8 cellular contexts compared by ENCODE assay signal in genomic region chr2:96321230-96322103, GRCh38. TPM values are rescaled to one million over a fixed set of nuclear protein-coding genes. Genes with fewer than 3 reads are reported as not detected.
DNase-seq lines count a peak whose midpoint lies in the region; ATAC-seq and TF ChIP-seq lines count a peak whose summit lies in the region.

No MANE protein-coding gene starts in this region.

- no peak overlapping the region; the same call in 2 of the 3 replicates for H2BK15ac ChIP-seq in IMR-90 (ENCODE audit: low read depth, low read length)

- H3K9ac ChIP-seq in IMR-90 (ENCODE audit: low read depth, low read length), result peak overlapping the region; percentile 39

- H3K4me1 ChIP-seq in IMR-90 (ENCODE audit: control insufficient read depth, insufficient read depth, low read length) (no peaks in the 10 kb centered on the region; the same call in 1 of the 2 replicates), adrenal gland (replicated peaks in 1 of 2) (peaks cover 10 to 22% of the 10 kb centered on the region in 2 donors)

- no peak for TF ChIP-seq RAD21 in IMR-90 (IDR thresholded peaks at IDR 0.05; ENCODE audit: low read length)

- peak overlapping the region; percentile 95 for H2AFZ ChIP-seq in IMR-90 (replicated peaks; ENCODE audit: low read length, poor library complexity)

- H3K27ac ChIP-seq in IMR-90 (ENCODE audit: insufficient read depth, low read length), result no peak overlapping the region
- no peak overlapping the region for H3K27ac ChIP-seq in adrenal gland

- H3K4me3 ChIP-seq in IMR-90 (ENCODE audit: insufficient read depth, low read depth, low read length) (peak overlapping the region; percentile 63), adrenal gland (peak overlapping the region in 2 of 4 donors; percentile 36 to 50)

- peak overlapping the region; percentile 87 for H2AK9ac ChIP-seq in IMR-90 (replicated peaks; ENCODE audit: low read depth, low read length, poor library complexity)

- 0 out of 2 replicates have a peak overlapping the region, but pooled peaks have one; percentile 20 for H2AK5ac ChIP-seq in IMR-90 (ENCODE audit: low read depth, low read length)

- no peak overlapping the region for H2BK5ac ChIP-seq in IMR-90 (ENCODE audit: low read depth, low read length, poor library complexity, severe bottlenecking)

- H3K27me3 ChIP-seq in IMR-90 (ENCODE audit: control insufficient read depth, insufficient read depth, low read length), result peaks cover 22% of the 10 kb centered on the region
- H3K27me3 ChIP-seq in adrenal gland, result peaks cover 24% of the 10 kb centered on the region

- dilution Hi-C loops in IMR-90 (cut with HindIII; ENCODE audit: low sequenced_read_pairs, unreplicated experiment), result no loop called here

- H3K56ac ChIP-seq in IMR-90 (ENCODE audit: extremely low read depth, insufficient read depth, low read length), result no peak overlapping the region

- TF ChIP-seq POLR2A in IMR-90 (IDR thresholded peaks at IDR 0.05; ENCODE audit: low read depth, low read length) (no peak), adrenal gland (IDR thresholded peaks at IDR 0.05) (no peak)

- H4K20me1 ChIP-seq in IMR-90 (ENCODE audit: insufficient read depth, low read length), result no peaks in the 10 kb centered on the region

- intact Hi-C loops in IMR-90 (cut with micrococcal nuclease), result no loop called here
- intact Hi-C loops in adrenal gland (cut with DNase I), result no loop called here

- BruUV-seq in IMR-90 (replicated peaks; lab: Mats Ljungman, UMichigan), result no TSS peak

- in situ Hi-C loops in IMR-90 (cut with MboI; ENCODE audit: low sequenced_read_pairs), result no loop called here

- H3K4ac ChIP-seq in IMR-90 (ENCODE audit: low read depth, low read length), result peak overlapping the region; percentile 11

- no peak overlapping the region for H2BK20ac ChIP-seq in IMR-90 (ENCODE audit: low read depth, low read length)

- POLR2A ChIA-PET in IMR-90 (lab: Charles Lee; ENCODE audit: unreplicated experiment), result interaction anchor here (0.5 kb wide), 1 partner anchor 514 kb away, joined by 6 read pairs; no protein-coding TSS in a partner anchor

- H3K79me1 ChIP-seq in IMR-90 (ENCODE audit: low read depth in 1 of 2, low read length in 2 of 2), result no peaks in the 10 kb centered on the region

- 0% methylated on average over 32 of the region's 81 CpGs; no CpG with 5 or more reads in 1 of the 2 experiments for WGBS in IMR-90 (ENCODE audit: extremely low coverage in 2 of 2, insufficient read length in 1 of 2), 2 experiments
- 0 to 1% (median 1%) methylated on average over 11 to 81 of the region's 81 CpGs for WGBS in adrenal gland, 4 donors

- H4K5ac ChIP-seq in IMR-90 (ENCODE audit: low read depth, low read length), result no peak overlapping the region

- CTCF ChIA-PET in IMR-90 (lab: Yijun Ruan, JAX), result interaction anchor here (1.0 to 1.1 kb wide), 2 partner anchors 9 to 24 kb away, joined by 3 read pairs; no protein-coding TSS in a partner anchor

- H3K36me3 ChIP-seq in IMR-90 (ENCODE audit: control insufficient read depth, insufficient read depth, low read length) (no peaks in the 10 kb centered on the region), adrenal gland (replicated peaks in 1 of 2) (no peaks in the 10 kb centered on the region)

- H3K18ac ChIP-seq in IMR-90 (ENCODE audit: low read depth, low read length), result no peak overlapping the region

- TF ChIP-seq CTCF in IMR-90 (conservative IDR thresholded peaks at IDR 0.05; ENCODE audit: low read depth, low read length) (no peak), adrenal gland (IDR thresholded peaks at IDR 0.05) (no peak)

- H3K4me2 ChIP-seq in IMR-90 (ENCODE audit: low read depth, low read length), result peak overlapping the region; percentile 86

- peaks cover 4% of the 10 kb centered on the region for H3K9me1 ChIP-seq in IMR-90 (ENCODE audit: insufficient read depth, low read length)

- peak overlapping the region; percentile 37 for H3K14ac ChIP-seq in IMR-90 (replicated peaks; ENCODE audit: low read depth, low read length)

- H3K9me3 ChIP-seq in IMR-90 (ENCODE audit: control insufficient read depth, insufficient read depth, low read length) (no peaks in the 10 kb centered on the region), adrenal gland (replicated peaks in 1 of 3) (no peaks in the 10 kb centered on the region)

- peak; percentile 62 for ATAC-seq in GM21423 (IDR thresholded peaks at IDR 0.05; ENCODE audit: unreplicated experiment)
- ATAC-seq in IMR-90 (ENCODE audit: low read depth), result peak; percentile 70
- no peak for ATAC-seq in GM18873 (IDR thresholded peaks at IDR 0.05; ENCODE audit: low FRiP score, unreplicated experiment)

- peak overlapping the region; percentile 50; the same call in 1 of the 2 replicates for H2BK120ac ChIP-seq in IMR-90 (ENCODE audit: low read depth, low read length)

- H3K23ac ChIP-seq in IMR-90 (ENCODE audit: low read depth, low read length), result peak overlapping the region; percentile 74

- H4K8ac ChIP-seq in IMR-90 (ENCODE audit: low read depth in 2 of 2, low read length in 2 of 2), result peak overlapping the region in 1 of 2 experiments; percentile 71; a peak in 1 of 4 replicates

- DNase-seq in EH (ENCODE audit: low read depth) (peak; percentile 54), IMR-90 (peak; percentile 14), T follicular helper cell (ENCODE audit: low read depth) (peak; percentile 43), adrenal gland (peak in 4 of 7 donors; percentile 20 to 29 (median 24)), iris pigment epithelial cell (ENCODE audit: low read depth) (peak; percentile 20)
- peak in 3 of 4 experiments; percentile 55 to 82 (median 58) for DNase-seq in stimulated activated CD4-positive, alpha-beta T cell treated with anti-CD3 and anti-CD28 coated beads, Interleukin-1b, Interleukin-23, amount 100 ng/mL, for 24 hours (ENCODE audit: low read depth in 4 of 4, low spot score in 1 of 4)

- H4K91ac ChIP-seq in IMR-90 (ENCODE audit: insufficient read depth, low read depth, low read length), result peak overlapping the region; percentile 21; the same call in 1 of the 2 replicates

TF ChIP-seq in IMR-90, 13 proteins besides CTCF, POLR2A, EP300 and RAD21 (continues in another document):
- TF ChIP-seq MAZ (IDR thresholded peaks at IDR 0.05; ENCODE audit: borderline replicate concordance, low read depth, low read length), result no peak
- no peak for TF ChIP-seq RCOR1 (IDR thresholded peaks at IDR 0.05; ENCODE audit: insufficient replicate concordance, low read length)
- TF ChIP-seq ELK1 (IDR thresholded peaks at IDR 0.05; ENCODE audit: borderline replicate concordance, low read depth, low read length), result no peak
- TF ChIP-seq MXI1 (IDR thresholded peaks at IDR 0.05; ENCODE audit: borderline replicate concordance, low read depth, low read length), result no peak; the same call in 1 of the 2 replicates
- no peak for TF ChIP-seq USF2 (IDR thresholded peaks at IDR 0.05; ENCODE audit: low read depth, low read length)
- no peak for TF ChIP-seq SMC3 (IDR thresholded peaks at IDR 0.05; ENCODE audit: low read depth, low read length)
- TF ChIP-seq CHD1 (IDR thresholded peaks at IDR 0.05; ENCODE audit: low read depth, low read length), result no peak

RNA-seq across cellular contexts. Expression of gene ITPRIPL1, which starts 3.6 kb away (rescaled TPM):
- total RNA-seq in IMR-90 (2012; rRNA removed), result 1.1 and 1.4 TPM in 2 replicates
- 0.84 and 0.99 TPM in 2 replicates for polyA plus RNA-seq in IMR-90 (2012; rRNA removed)
- polyA plus RNA-seq in IMR-90 (2012; cell fraction: cytosol; rRNA removed), result 0.96 and 1.4 TPM in 2 replicates
- polyA plus RNA-seq in IMR-90 (2012; cell fraction: nucleus; rRNA removed; ENCODE audit: low replicate concordance), result 0.28 and 0.47 TPM in 2 replicates
- 1 to 10 TPM in 4 of 8 donors, under 1 TPM in 3, not detected in 1; 0.32 to 3.8 (median 1.0) TPM for total RNA-seq in adrenal gland
- polyA plus RNA-seq in adrenal gland, result under 1 TPM; 0.33 to 0.40 (median 0.40) TPM

RNA-seq across cellular contexts. Expression of gene NCAPH, which starts 14.1 kb away (rescaled TPM):
- 16.7 and 17.7 TPM in 2 replicates for total RNA-seq in IMR-90 (2012; rRNA removed)
- 16.5 and 19.4 TPM in 2 replicates for polyA plus RNA-seq in IMR-90 (2012; rRNA removed)
- 4.6 and 7.8 TPM in 2 replicates for polyA plus RNA-seq in IMR-90 (2012; cell fraction: cytosol; rRNA removed)
- polyA plus RNA-seq in IMR-90 (2012; cell fraction: nucleus; rRNA removed; ENCODE audit: low replicate concordance), result 7.2 and 9.7 TPM in 2 replicates
- total RNA-seq in adrenal gland, result 1 to 10 TPM in 6 of 8 donors, under 1 TPM in 2; 0.60 to 2.6 (median 1.3) TPM
- 1 to 10 TPM in 1 of 3 donors, under 1 TPM in 2; 0.40 to 1.5 (median 0.51) TPM for polyA plus RNA-seq in adrenal gland

RNA-seq across cellular contexts. Expression of gene SNRNP200, which starts 16.1 kb away (rescaled TPM):
- 44.1 and 44.2 TPM in 2 replicates for total RNA-seq in IMR-90 (2012; rRNA removed)
- polyA plus RNA-seq in IMR-90 (2012; rRNA removed), result 108 TPM in 2 replicates
- 51.0 and 82.3 TPM in 2 replicates for polyA plus RNA-seq in IMR-90 (2012; cell fraction: cytosol; rRNA removed)
- 226 and 252 TPM in 2 replicates for polyA plus RNA-seq in IMR-90 (2012; cell fraction: nucleus; rRNA removed; ENCODE audit: low replicate concordance)
- total RNA-seq in adrenal gland, result 100 to 1,000 TPM in 2 of 8 donors, 10 to 100 TPM in 6; 69.3 to 114 (median 96.1) TPM
- 100 to 1,000 TPM in 2 of 3 donors, 10 to 100 TPM in 1; 80.9 to 117 (median 103) TPM for polyA plus RNA-seq in adrenal gland

RNA-seq across cellular contexts. Expression of gene CIAO1, which starts 55.4 kb away (rescaled TPM):
- total RNA-seq in IMR-90 (2012; rRNA removed) (85.5 and 94.3 TPM in 2 replicates), adrenal gland (100 to 1,000 TPM in 6 of 8 donors, 10 to 100 TPM in 2; 92.5 to 237 (median 139) TPM)
- polyA plus RNA-seq in IMR-90 (2012; rRNA removed) (78.8 and 81.1 TPM in 2 replicates), adrenal gland (100 to 1,000 TPM in 1 of 3 donors, 10 to 100 TPM in 2; 52.5 to 137 (median 59.5) TPM)
- 70.6 and 76.8 TPM in 2 replicates for polyA plus RNA-seq in IMR-90 (2012; cell fraction: cytosol; rRNA removed)
- 68.9 and 97.1 TPM in 2 replicates for polyA plus RNA-seq in IMR-90 (2012; cell fraction: nucleus; rRNA removed; ENCODE audit: low replicate concordance)

RNA-seq across cellular contexts. Expression of gene TMEM127, which starts 55.7 kb away (rescaled TPM):
- total RNA-seq in IMR-90 (2012; rRNA removed) (20.0 and 35.7 TPM in 2 replicates), adrenal gland (10 to 100 TPM; 57.7 to 89.2 (median 71.2) TPM)
- polyA plus RNA-seq in IMR-90 (2012; rRNA removed) (47.6 and 52.2 TPM in 2 replicates), adrenal gland (10 to 100 TPM; 14.9 to 48.2 (median 14.9) TPM)
- 15.4 and 45.4 TPM in 2 replicates for polyA plus RNA-seq in IMR-90 (2012; cell fraction: cytosol; rRNA removed)
- polyA plus RNA-seq in IMR-90 (2012; cell fraction: nucleus; rRNA removed; ENCODE audit: low replicate concordance), result 28.8 and 33.4 TPM in 2 replicates
